ENCODE assay signal across 9 cellular contexts in the genomic region with DNA sequence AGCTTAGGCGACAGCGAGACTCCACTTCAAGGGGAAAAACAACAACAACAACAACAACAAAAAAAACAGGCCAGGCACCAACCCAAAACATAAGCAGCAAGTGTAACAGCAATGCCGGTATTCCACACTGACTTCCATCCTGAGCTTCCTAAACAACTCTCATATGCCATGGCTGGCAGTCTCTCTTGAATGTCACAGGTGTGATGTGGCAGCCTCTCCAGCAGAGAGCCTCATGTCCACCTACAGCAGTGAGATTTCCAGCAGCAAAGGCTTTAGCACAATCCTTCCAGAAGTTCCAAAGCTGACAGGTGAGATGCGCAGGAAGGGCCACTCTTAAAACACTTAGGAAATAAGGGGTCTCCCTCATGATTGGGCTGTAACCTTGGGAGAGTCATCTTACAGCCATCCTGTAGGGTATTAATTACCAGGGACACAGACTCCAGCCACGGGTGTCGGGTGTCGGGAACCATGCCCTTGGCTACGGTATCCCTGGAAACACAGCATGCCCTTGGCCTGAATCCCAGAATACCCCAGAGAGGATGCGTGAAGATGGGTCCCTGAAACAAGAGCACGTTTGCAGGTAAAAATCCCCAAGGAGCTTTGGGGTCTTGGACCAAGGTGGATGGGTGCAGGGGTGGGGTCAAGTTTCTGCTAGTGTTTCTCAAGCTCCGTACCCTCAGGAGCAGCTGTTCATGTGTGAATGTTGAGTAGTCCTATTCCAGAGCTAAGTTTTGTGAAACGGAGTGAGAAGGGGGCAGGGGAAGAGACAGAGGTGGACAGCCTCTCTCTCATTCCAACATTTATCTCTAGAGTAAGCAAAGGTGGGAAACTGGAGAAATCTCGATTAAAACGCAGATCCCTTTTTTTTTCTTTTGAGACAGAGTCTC. TPM values are rescaled to one million over a fixed set of nuclear protein-coding genes. Genes with fewer than 3 reads are reported as not detected.
DNase-seq lines count a peak whose midpoint lies in the region; ATAC-seq and TF ChIP-seq lines count a peak whose summit lies in the region.
"Had no signal": no experiment of that assay in that cellular context is flagged by ENCODE, and none has a peak within 500 bp of the region (broad histone marks: within the 10 kb centered on the region; RNA-seq: fewer than 3 reads in every experiment).

No MANE protein-coding gene starts in this region.

- H3K4me3 Mint-ChIP-seq in activated naive CD4-positive, alpha-beta T cell treated with anti-CD3 and anti-CD28 coated beads, Interleukin-2, amount 50 U/mL, for 24 hours = no peak overlapping the region
- no peak overlapping the region for H3K4me3 Mint-ChIP-seq in activated naive CD4-positive, alpha-beta T cell treated with anti-CD3 and anti-CD28 coated beads for 36 hours
- no peak overlapping the region for H3K4me3 Mint-ChIP-seq in effector memory CD8-positive, alpha-beta T cell
- H3K4me3 Mint-ChIP-seq in natural killer cell = no peak overlapping the region
- H3K4me3 Mint-ChIP-seq in natural killer cell treated with Interleukin-12 subunit alpha and Interleukin-12 subunit beta and Interleukin-15 and Interleukin-18, amount 100 ng/mL, for 72 hours = no peak overlapping the region

- intact Hi-C loops in activated naive CD4-positive, alpha-beta T cell treated with anti-CD3 and anti-CD28 coated beads for 36 hours (cut with micrococcal nuclease) = no loop called here
- intact Hi-C loops in gastrocnemius medialis (cut with DNase I; ENCODE audit: low total_unique reads) = loop anchor here (1.0 to 10.0 kb wide), 2 partner anchors 33 to 242 kb away; partner anchors contain the start of gene UBE4B
- intact Hi-C loops in natural killer cell (cut with micrococcal nuclease) = no loop called here

- peaks cover 4% of the 10 kb centered on the region for H3K36me3 Mint-ChIP-seq in activated naive CD4-positive, alpha-beta T cell treated with anti-CD3 and anti-CD28 coated beads, Interleukin-2, amount 50 U/mL, for 24 hours
- H3K36me3 Mint-ChIP-seq in activated naive CD4-positive, alpha-beta T cell treated with anti-CD3 and anti-CD28 coated beads for 36 hours (ENCODE audit: low read depth) = no peaks in the 10 kb centered on the region
- peaks cover 3% of the 10 kb centered on the region for H3K36me3 Mint-ChIP-seq in effector memory CD8-positive, alpha-beta T cell (ENCODE audit: insufficient read depth)
- no peaks in the 10 kb centered on the region for H3K36me3 Mint-ChIP-seq in natural killer cell
- no peaks in the 10 kb centered on the region for H3K36me3 Mint-ChIP-seq in natural killer cell treated with Interleukin-12 subunit alpha and Interleukin-12 subunit beta and Interleukin-15 and Interleukin-18, amount 100 ng/mL, for 72 hours

- no peak for ATAC-seq in effector memory CD8-positive, alpha-beta T cell (replicated peaks)
- ATAC-seq in gastrocnemius medialis (peak; percentile 93 to 96), natural killer cell (no peak), left lobe of liver (no peak)
- no peak for ATAC-seq in natural killer cell treated with Interleukin-12 subunit alpha and Interleukin-12 subunit beta and Interleukin-15 and Interleukin-18, amount 100 ng/mL, for 72 hours

- in situ Hi-C loops in gastrocnemius medialis (cut with MboI; ENCODE audit: low sequenced_read_pairs in 4 of 4) = no loop called here

- no peaks in the 10 kb centered on the region for H3K36me3 ChIP-seq in gastrocnemius medialis

- TF ChIP-seq CTCF in gastrocnemius medialis (IDR thresholded peaks at IDR 0.05 in 4 of 5, conservative IDR thresholded peaks at IDR 0.05 in 1 of 5) = peak in 2 of 5 experiments; percentile 13 to 21
- no peak for TF ChIP-seq CTCF in natural killer cell (IDR thresholded peaks at IDR 0.05)

- no peaks in the 10 kb centered on the region for H3K9me3 ChIP-seq in gastrocnemius medialis

- H3K4me1 ChIP-seq in gastrocnemius medialis = peaks cover 31 to 38% of the 10 kb centered on the region in 2 donors

- no peaks in the 10 kb centered on the region for H3K27me3 Mint-ChIP-seq in activated naive CD4-positive, alpha-beta T cell treated with anti-CD3 and anti-CD28 coated beads, Interleukin-2, amount 50 U/mL, for 24 hours
- H3K27me3 Mint-ChIP-seq in activated naive CD4-positive, alpha-beta T cell treated with anti-CD3 and anti-CD28 coated beads for 36 hours (ENCODE audit: low read depth) = no peaks in the 10 kb centered on the region
- no peaks in the 10 kb centered on the region for H3K27me3 Mint-ChIP-seq in effector memory CD8-positive, alpha-beta T cell
- no peaks in the 10 kb centered on the region for H3K27me3 Mint-ChIP-seq in natural killer cell (ENCODE audit: low read depth in 2 of 2)
- H3K27me3 Mint-ChIP-seq in natural killer cell treated with Interleukin-12 subunit alpha and Interleukin-12 subunit beta and Interleukin-15 and Interleukin-18, amount 100 ng/mL, for 72 hours = no peaks in the 10 kb centered on the region

- peak overlapping the region; percentile 68 for H3K27ac Mint-ChIP-seq in activated naive CD4-positive, alpha-beta T cell treated with anti-CD3 and anti-CD28 coated beads, Interleukin-2, amount 50 U/mL, for 24 hours
- no peak overlapping the region for H3K27ac Mint-ChIP-seq in activated naive CD4-positive, alpha-beta T cell treated with anti-CD3 and anti-CD28 coated beads for 36 hours
- peak overlapping the region; percentile 44 to 88 for H3K27ac Mint-ChIP-seq in effector memory CD8-positive, alpha-beta T cell
- no peak overlapping the region for H3K27ac Mint-ChIP-seq in natural killer cell
- no peak overlapping the region for H3K27ac Mint-ChIP-seq in natural killer cell treated with Interleukin-12 subunit alpha and Interleukin-12 subunit beta and Interleukin-15 and Interleukin-18, amount 100 ng/mL, for 72 hours

- peak overlapping the region in 2 of 4 donors; percentile 10 to 31 for H3K4me3 ChIP-seq in gastrocnemius medialis
- H3K4me3 ChIP-seq: BLaER1 treated with 17β-estradiol and CSF1 and Interleukin-3, amounts not matched to agents 10 nM and 100 nM had no signal

- no peak for TF ChIP-seq POLR2A in gastrocnemius medialis (IDR thresholded peaks at IDR 0.05)

- CTCF ChIA-PET in activated naive CD4-positive, alpha-beta T cell treated with anti-CD3 and anti-CD28 coated beads for 36 hours (lab: Charles Lee) = interaction anchor here (0.7 to 1.9 kb wide), 5 partner anchors 8 to 76 kb away, joined by 3 to 9 read pairs (median 3); no protein-coding TSS in a partner anchor

- H3K4me1 Mint-ChIP-seq in activated naive CD4-positive, alpha-beta T cell treated with anti-CD3 and anti-CD28 coated beads, Interleukin-2, amount 50 U/mL, for 24 hours = peaks cover 53% of the 10 kb centered on the region
- H3K4me1 Mint-ChIP-seq in activated naive CD4-positive, alpha-beta T cell treated with anti-CD3 and anti-CD28 coated beads for 36 hours (ENCODE audit: low read depth) = peaks cover 35% of the 10 kb centered on the region
- peaks cover 28 to 32% of the 10 kb centered on the region in 2 donors for H3K4me1 Mint-ChIP-seq in effector memory CD8-positive, alpha-beta T cell (ENCODE audit: low read depth in 2 of 2)
- H3K4me1 Mint-ChIP-seq in natural killer cell = peaks cover 25 to 58% of the 10 kb centered on the region in 2 donors
- peaks cover 40 to 44% of the 10 kb centered on the region in 2 donors for H3K4me1 Mint-ChIP-seq in natural killer cell treated with Interleukin-12 subunit alpha and Interleukin-12 subunit beta and Interleukin-15 and Interleukin-18, amount 100 ng/mL, for 72 hours (ENCODE audit: low read depth in 2 of 2)

- H3K27me3 ChIP-seq in gastrocnemius medialis = no peaks in the 10 kb centered on the region
- H3K27me3 ChIP-seq: BLaER1 treated with 17β-estradiol and CSF1 and Interleukin-3, amounts not matched to agents 10 nM and 100 nM had no signal

- no peaks in the 10 kb centered on the region for H3K9me3 Mint-ChIP-seq in activated naive CD4-positive, alpha-beta T cell treated with anti-CD3 and anti-CD28 coated beads, Interleukin-2, amount 50 U/mL, for 24 hours
- H3K9me3 Mint-ChIP-seq in activated naive CD4-positive, alpha-beta T cell treated with anti-CD3 and anti-CD28 coated beads for 36 hours = peaks cover 2% of the 10 kb centered on the region
- no peaks in the 10 kb centered on the region for H3K9me3 Mint-ChIP-seq in effector memory CD8-positive, alpha-beta T cell
- no peaks in the 10 kb centered on the region for H3K9me3 Mint-ChIP-seq in natural killer cell
- H3K9me3 Mint-ChIP-seq in natural killer cell treated with Interleukin-12 subunit alpha and Interleukin-12 subunit beta and Interleukin-15 and Interleukin-18, amount 100 ng/mL, for 72 hours = no peaks in the 10 kb centered on the region

- H3K27ac ChIP-seq in gastrocnemius medialis = peak overlapping the region; percentile 61 to 79 (median 72)
- H3K27ac ChIP-seq: BLaER1 treated with 17β-estradiol and CSF1 and Interleukin-3, amounts not matched to agents 10 nM and 100 nM had no signal

- DNase-seq in activated naive CD4-positive, alpha-beta T cell treated with anti-CD3 and anti-CD28 coated beads for 36 hours = no peak
- DNase-seq in NCI-H2171 treated with DMSO at 0.1 percent for 48 hours (lab: John Stamatoyannopoulos, UW) (peak; percentile 98), gastrocnemius medialis (peak; percentile 45 to 74), natural killer cell (no peak), left lobe of liver (ENCODE audit: low spot score) (no peak)
- no peak for DNase-seq in effector memory CD8-positive, alpha-beta T cell
- no peak for DNase-seq in natural killer cell treated with Interleukin-12 subunit alpha and Interleukin-12 subunit beta and Interleukin-15 and Interleukin-18, amount 100 ng/mL, for 72 hours (ENCODE audit: low spot score)

RNA-seq across cellular contexts. Expression of gene CLSTN1, which starts 31.4 kb away (rescaled TPM):
- 10 to 100 TPM; 24.0 to 24.9 TPM for total RNA-seq in activated naive CD4-positive, alpha-beta T cell treated with anti-CD3 and anti-CD28 coated beads for 36 hours
- total RNA-seq in gastrocnemius medialis (10 to 100 TPM in 3 of 4 donors, 1 to 10 TPM in 1; 8.5 to 25.7 (median 22.0) TPM), natural killer cell (100 to 1,000 TPM in 1 of 3 donors, 10 to 100 TPM in 2; 83.1 to 114 (median 94.5) TPM), left lobe of liver (8.1 TPM)
- 10 to 100 TPM; 57.3 to 66.4 TPM for total RNA-seq in natural killer cell treated with Interleukin-12 subunit alpha and Interleukin-12 subunit beta and Interleukin-15 and Interleukin-18, amount 100 ng/mL, for 72 hours

Comparison
In these comparisons a context has a peak if more than half of its experiments do, and no peak if none do; other contexts are left out.
1. H3K27ac Mint-ChIP-seq: peak in activated naive CD4-positive, alpha-beta T cell treated with anti-CD3 and anti-CD28 coated beads, Interleukin-2, amount 50 U/mL, for 24 hours (single experiment) and effector memory CD8-positive, alpha-beta T cell (2 of 2); none in activated naive CD4-positive, alpha-beta T cell treated with anti-CD3 and anti-CD28 coated beads for 36 hours (single experiment), natural killer cell (0 of 2) and natural killer cell treated with Interleukin-12 subunit alpha and Interleukin-12 subunit beta and Interleukin-15 and Interleukin-18, amount 100 ng/mL, for 72 hours (0 of 2).
2. DNase-seq: peak in NCI-H2171 treated with DMSO at 0.1 percent for 48 hours (single experiment) and gastrocnemius medialis (2 of 2); none in activated naive CD4-positive, alpha-beta T cell treated with anti-CD3 and anti-CD28 coated beads for 36 hours (single experiment), effector memory CD8-positive, alpha-beta T cell (0 of 3), natural killer cell (single experiment), left lobe of liver (single experiment) and natural killer cell treated with Interleukin-12 subunit alpha and Interleukin-12 subunit beta and Interleukin-15 and Interleukin-18, amount 100 ng/mL, for 72 hours (single experiment).
3. ATAC-seq: peak in gastrocnemius medialis (2 of 2); none in effector memory CD8-positive, alpha-beta T cell (single experiment), natural killer cell (0 of 3), left lobe of liver (single experiment) and natural killer cell treated with Interleukin-12 subunit alpha and Interleukin-12 subunit beta and Interleukin-15 and Interleukin-18, amount 100 ng/mL, for 72 hours (0 of 2).